ENCODE assay signal across 1 cellular context in the genomic region with DNA sequence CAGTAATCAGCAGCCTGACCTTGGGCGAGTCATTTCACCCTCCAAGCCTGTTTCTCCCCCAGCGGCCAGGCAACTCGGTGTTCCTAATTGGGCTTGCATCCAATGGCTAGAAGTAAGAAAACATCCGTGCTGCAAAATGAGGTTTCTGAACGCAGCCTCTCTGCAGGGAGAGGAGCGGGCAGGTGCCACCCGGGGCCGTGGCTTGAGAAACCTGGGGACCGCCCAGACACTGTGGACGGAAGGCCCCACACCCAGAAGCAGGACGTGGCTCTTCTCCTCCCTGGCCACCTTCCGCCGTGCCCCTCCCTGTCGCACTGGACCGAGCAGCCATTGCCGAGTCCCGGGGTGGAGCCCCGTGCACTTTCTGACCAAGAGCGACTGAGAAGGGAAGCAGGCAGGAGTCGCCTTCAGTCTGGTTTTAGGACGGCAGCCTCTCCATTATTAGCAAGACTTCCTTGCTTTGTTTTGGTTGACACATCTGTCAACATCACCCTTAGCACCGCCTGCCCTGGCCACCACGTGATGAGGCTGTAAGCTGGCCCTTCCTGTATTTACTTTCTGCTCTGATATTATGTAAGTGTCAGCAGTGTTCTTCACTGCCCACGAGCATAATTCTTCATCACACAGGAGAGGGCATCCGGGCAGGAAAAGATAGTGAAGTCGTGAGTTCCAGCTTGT.
A peak's percentile ranks its signal among the peaks of the same experiment; 100 is the strongest.
TF ChIP-seq lines count a peak whose summit lies in the region.

No MANE protein-coding gene starts in this region.

TF ChIP-seq in endothelial cell of umbilical vein, 7 proteins besides CTCF, POLR2A, EP300 and RAD21:
- peak; percentile 57 for TF ChIP-seq POLR2AphosphoS5 (IDR thresholded peaks at IDR 0.05; ENCODE audit: insufficient read depth, low read depth, low read length)
- no peak for TF ChIP-seq FOS (IDR thresholded peaks at IDR 0.05; ENCODE audit: borderline replicate concordance, insufficient read depth, low read length)
- TF ChIP-seq, protein P1, sequence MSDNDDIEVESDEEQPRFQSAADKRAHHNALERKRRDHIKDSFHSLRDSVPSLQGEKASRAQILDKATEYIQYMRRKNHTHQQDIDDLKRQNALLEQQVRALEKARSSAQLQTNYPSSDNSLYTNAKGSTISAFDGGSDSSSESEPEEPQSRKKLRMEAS (IDR thresholded peaks at IDR 0.05; ENCODE audit: insufficient read depth, insufficient read length): peak; percentile 97
